In the genomic region with DNA sequence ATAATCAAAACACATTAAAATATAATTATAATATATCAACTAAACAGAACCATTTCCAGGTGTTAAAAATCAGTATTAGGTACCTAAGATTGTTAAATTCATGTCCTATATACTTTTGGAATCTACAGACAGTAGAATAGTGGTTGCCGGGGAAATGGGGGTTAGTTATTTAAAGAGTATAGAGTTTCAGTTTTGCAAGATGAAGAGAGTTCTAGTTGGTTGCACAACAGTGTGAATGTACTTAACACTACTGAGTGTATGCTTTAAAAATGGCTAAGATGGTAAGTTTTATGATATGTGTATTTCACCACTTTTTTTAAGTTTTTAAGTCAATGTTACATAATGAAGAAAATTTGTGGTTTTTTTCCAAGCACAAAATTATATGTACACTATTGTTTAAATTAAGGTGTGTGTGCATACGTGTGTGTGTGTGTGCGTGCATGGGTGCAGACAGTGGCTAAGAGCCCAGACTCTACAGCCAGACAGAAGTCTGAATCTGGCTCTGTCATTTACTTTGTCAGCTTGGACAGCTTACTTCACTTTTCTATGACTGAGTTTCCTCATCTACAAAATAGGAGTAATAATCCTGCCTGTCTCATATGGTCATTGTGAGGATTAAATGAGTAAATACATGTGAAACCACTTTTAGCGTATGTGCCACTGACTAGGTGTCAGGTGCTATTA, we compare ENCODE assay signal across 13 cellular contexts. TPM values are rescaled to one million over a fixed set of nuclear protein-coding genes. Genes with fewer than 3 reads are reported as not detected.
DNase-seq lines count a peak whose midpoint lies in the region; ATAC-seq and TF ChIP-seq lines count a peak whose summit lies in the region.
"Had no signal": no experiment of that assay in that cellular context is flagged by ENCODE, and none has a peak within 500 bp of the region (broad histone marks: within the 10 kb centered on the region; RNA-seq: fewer than 3 reads in every experiment).

No MANE protein-coding gene starts in this region.

- peaks cover 3% of the 10 kb centered on the region for H3K27me3 Mint-ChIP-seq in GM23338 (ENCODE audit: insufficient read depth, low read depth, poor library complexity)

- H3K36me3 ChIP-seq in GM23338 (ENCODE audit: insufficient read depth) = no peaks in the 10 kb centered on the region; the same call in 1 of the 2 replicates

- no peak overlapping the region for H3K4me3 ChIP-seq in GM23338

- no peaks in the 10 kb centered on the region for H3F3A ChIP-seq in GM23338 (replicated peaks; ENCODE audit: low read depth)

- no peaks in the 10 kb centered on the region for H3K36me3 Mint-ChIP-seq in GM23338 (ENCODE audit: low read depth)

- H3K9me2 ChIP-seq in GM23338 (ENCODE audit: insufficient read depth) = no peaks in the 10 kb centered on the region

- no peak for TF ChIP-seq CTCF in GM23338 (conservative IDR thresholded peaks at IDR 0.05; ENCODE audit: low read depth in 2 of 2)

- no peaks in the 10 kb centered on the region for H3K9me3 Mint-ChIP-seq in GM23338

- ATAC-seq in GM18861 (IDR thresholded peaks at IDR 0.05; ENCODE audit: unreplicated experiment) (peak; percentile 56), GM21576 (IDR thresholded peaks at IDR 0.05; ENCODE audit: unreplicated experiment) (peak; percentile 78), HG03565 (IDR thresholded peaks at IDR 0.05; ENCODE audit: unreplicated experiment) (peak; percentile 67), GM23338 (no peak), GM18873 (IDR thresholded peaks at IDR 0.05; ENCODE audit: low FRiP score, unreplicated experiment) (no peak)
- no peak for ATAC-seq in activated CD4-positive, CD25-positive, alpha-beta regulatory T cell treated with anti-CD3 and anti-CD28 coated beads, Interleukin-2, amount 50 U/mL, for 24 hours

- no peak overlapping the region for H3K27ac ChIP-seq in GM23338 (ENCODE audit: low read depth)

- H3K27me3 ChIP-seq in GM23338 (ENCODE audit: insufficient read depth) = no peaks in the 10 kb centered on the region

- no peak overlapping the region for H3K4me2 ChIP-seq in GM23338

- no peaks in the 10 kb centered on the region for H3K4me1 ChIP-seq in GM23338 (ENCODE audit: insufficient read depth)

- H2AFZ ChIP-seq in GM23338 = no peak overlapping the region

- no peaks in the 10 kb centered on the region for H3K79me2 ChIP-seq in GM23338 (replicated peaks; ENCODE audit: insufficient read depth)

- peak; percentile 35 for DNase-seq in dedifferentiated amniotic fluid mesenchymal stem cell (ENCODE audit: extremely low spot score)
- DNase-seq in GM23338 (ENCODE audit: low spot score) = no peak
- DNase-seq: activated CD4-positive, alpha-beta T cell treated with anti-CD3 and anti-CD28 coated beads, Interleukin-2, amount 50 U/mL, for 4 hours; activated naive CD4-positive, alpha-beta T cell; DMS153; kidney; NCI-H774; stimulated activated CD8-positive, alpha-beta memory T cell treated with anti-CD3 and anti-CD28 coated beads, Interleukin-4, amount 100 ng/mL, for 48 hours had no signal

- peaks cover 4% of the 10 kb centered on the region for H4K20me1 ChIP-seq in GM23338 (replicated peaks; ENCODE audit: insufficient read depth)

- H3K27ac Mint-ChIP-seq in GM23338 = no peak overlapping the region

- H3K4me1 Mint-ChIP-seq in GM23338 = no peaks in the 10 kb centered on the region

- no peak overlapping the region for H3K4me3 Mint-ChIP-seq in GM23338

TF ChIP-seq in GM23338, 12 proteins besides CTCF, POLR2A, EP300 and RAD21 (continues in another document):
- TF ChIP-seq EZH2phosphoT487 (IDR thresholded peaks at IDR 0.05; ENCODE audit: unreplicated experiment) = no peak
- TF ChIP-seq ZNF331 (CRISPR knock-in tag; IDR thresholded peaks at IDR 0.05; ENCODE audit: low read depth) = no peak
- TF ChIP-seq, protein P1, sequence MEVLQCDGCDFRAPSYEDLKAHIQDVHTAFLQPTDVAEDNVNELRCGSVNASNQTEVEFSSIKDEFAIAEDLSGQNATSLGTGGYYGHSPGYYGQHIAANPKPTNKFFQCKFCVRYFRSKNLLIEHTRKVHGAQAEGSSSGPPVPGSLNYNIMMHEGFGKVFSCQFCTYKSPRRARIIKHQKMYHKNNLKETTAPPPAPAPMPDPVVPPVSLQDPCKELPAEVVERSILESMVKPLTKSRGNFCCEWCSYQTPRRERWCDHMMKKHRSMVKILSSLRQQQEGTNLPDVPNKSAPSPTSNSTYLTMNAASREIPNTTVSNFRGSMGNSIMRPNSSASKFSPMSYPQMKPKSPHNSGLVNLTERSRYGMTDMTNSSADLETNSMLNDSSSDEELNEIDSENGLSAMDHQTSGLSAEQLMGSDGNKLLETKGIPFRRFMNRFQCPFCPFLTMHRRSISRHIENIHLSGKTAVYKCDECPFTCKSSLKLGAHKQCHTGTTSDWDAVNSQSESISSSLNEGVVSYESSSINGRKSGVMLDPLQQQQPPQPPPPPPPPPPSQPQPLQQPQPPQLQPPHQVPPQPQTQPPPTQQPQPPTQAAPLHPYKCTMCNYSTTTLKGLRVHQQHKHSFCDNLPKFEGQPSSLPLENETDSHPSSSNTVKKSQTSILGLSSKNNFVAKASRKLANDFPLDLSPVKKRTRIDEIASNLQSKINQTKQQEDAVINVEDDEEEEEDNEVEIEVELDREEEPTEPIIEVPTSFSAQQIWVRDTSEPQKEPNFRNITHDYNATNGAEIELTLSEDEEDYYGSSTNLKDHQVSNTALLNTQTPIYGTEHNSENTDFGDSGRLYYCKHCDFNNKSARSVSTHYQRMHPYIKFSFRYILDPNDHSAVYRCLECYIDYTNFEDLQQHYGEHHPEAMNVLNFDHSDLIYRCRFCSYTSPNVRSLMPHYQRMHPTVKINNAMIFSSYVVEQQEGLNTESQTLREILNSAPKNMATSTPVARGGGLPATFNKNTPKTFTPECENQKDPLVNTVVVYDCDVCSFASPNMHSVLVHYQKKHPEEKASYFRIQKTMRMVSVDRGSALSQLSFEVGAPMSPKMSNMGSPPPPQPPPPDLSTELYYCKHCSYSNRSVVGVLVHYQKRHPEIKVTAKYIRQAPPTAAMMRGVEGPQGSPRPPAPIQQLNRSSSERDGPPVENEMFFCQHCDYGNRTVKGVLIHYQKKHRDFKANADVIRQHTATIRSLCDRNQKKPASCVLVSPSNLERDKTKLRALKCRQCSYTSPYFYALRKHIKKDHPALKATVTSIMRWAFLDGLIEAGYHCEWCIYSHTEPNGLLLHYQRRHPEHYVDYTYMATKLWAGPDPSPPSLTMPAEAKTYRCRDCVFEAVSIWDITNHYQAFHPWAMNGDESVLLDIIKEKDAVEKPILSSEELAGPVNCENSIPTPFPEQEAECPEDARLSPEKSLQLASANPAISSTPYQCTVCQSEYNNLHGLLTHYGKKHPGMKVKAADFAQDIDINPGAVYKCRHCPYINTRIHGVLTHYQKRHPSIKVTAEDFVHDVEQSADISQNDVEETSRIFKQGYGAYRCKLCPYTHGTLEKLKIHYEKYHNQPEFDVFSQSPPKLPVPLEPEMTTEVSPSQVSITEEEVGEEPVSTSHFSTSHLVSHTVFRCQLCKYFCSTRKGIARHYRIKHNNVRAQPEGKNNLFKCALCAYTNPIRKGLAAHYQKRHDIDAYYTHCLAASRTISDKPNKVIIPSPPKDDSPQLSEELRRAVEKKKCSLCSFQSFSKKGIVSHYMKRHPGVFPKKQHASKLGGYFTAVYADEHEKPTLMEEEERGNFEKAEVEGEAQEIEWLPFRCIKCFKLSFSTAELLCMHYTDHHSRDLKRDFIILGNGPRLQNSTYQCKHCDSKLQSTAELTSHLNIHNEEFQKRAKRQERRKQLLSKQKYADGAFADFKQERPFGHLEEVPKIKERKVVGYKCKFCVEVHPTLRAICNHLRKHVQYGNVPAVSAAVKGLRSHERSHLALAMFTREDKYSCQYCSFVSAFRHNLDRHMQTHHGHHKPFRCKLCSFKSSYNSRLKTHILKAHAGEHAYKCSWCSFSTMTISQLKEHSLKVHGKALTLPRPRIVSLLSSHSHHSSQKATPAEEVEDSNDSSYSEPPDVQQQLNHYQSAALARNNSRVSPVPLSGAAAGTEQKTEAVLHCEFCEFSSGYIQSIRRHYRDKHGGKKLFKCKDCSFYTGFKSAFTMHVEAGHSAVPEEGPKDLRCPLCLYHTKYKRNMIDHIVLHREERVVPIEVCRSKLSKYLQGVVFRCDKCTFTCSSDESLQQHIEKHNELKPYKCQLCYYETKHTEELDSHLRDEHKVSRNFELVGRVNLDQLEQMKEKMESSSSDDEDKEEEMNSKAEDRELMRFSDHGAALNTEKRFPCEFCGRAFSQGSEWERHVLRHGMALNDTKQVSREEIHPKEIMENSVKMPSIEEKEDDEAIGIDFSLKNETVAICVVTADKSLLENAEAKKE (CRISPR knock-in tag; IDR thresholded peaks at IDR 0.05) = no peak
- TF ChIP-seq NANOG (IDR thresholded peaks at IDR 0.05; ENCODE audit: borderline replicate concordance) = no peak
- TF ChIP-seq, protein P2, sequence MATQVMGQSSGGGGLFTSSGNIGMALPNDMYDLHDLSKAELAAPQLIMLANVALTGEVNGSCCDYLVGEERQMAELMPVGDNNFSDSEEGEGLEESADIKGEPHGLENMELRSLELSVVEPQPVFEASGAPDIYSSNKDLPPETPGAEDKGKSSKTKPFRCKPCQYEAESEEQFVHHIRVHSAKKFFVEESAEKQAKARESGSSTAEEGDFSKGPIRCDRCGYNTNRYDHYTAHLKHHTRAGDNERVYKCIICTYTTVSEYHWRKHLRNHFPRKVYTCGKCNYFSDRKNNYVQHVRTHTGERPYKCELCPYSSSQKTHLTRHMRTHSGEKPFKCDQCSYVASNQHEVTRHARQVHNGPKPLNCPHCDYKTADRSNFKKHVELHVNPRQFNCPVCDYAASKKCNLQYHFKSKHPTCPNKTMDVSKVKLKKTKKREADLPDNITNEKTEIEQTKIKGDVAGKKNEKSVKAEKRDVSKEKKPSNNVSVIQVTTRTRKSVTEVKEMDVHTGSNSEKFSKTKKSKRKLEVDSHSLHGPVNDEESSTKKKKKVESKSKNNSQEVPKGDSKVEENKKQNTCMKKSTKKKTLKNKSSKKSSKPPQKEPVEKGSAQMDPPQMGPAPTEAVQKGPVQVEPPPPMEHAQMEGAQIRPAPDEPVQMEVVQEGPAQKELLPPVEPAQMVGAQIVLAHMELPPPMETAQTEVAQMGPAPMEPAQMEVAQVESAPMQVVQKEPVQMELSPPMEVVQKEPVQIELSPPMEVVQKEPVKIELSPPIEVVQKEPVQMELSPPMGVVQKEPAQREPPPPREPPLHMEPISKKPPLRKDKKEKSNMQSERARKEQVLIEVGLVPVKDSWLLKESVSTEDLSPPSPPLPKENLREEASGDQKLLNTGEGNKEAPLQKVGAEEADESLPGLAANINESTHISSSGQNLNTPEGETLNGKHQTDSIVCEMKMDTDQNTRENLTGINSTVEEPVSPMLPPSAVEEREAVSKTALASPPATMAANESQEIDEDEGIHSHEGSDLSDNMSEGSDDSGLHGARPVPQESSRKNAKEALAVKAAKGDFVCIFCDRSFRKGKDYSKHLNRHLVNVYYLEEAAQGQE (IDR thresholded peaks at IDR 0.05; ENCODE audit: unreplicated experiment) = no peak

RNA-seq across cellular contexts. Expression of a gene that starts 25.3 kb away (rescaled TPM):
- total RNA-seq in GM23338 (2014; rRNA removed; shearing (Covaris generic)) = 26.6 and 35.9 TPM in 2 replicates
- 14.2 and 14.7 TPM in 2 replicates for polyA plus RNA-seq in GM23338 (2016; fragmentation: Nextera tagmentation; extraction: Ambion mirVana)

RNA-seq across cellular contexts. Expression of a gene that starts 55.5 kb away (rescaled TPM):
- total RNA-seq in GM23338 (2014; rRNA removed; shearing (Covaris generic)) = 26.9 and 27.8 TPM in 2 replicates
- polyA plus RNA-seq in GM23338 (2016; fragmentation: Nextera tagmentation; extraction: Ambion mirVana) = 26.1 and 31.0 TPM in 2 replicates

Comparison
In these comparisons a context has a peak if more than half of its experiments do, and no peak if none do; other contexts are left out.
1. ATAC-seq: peak in GM18861 (single experiment), GM21576 (single experiment) and HG03565 (single experiment); none in activated CD4-positive, CD25-positive, alpha-beta regulatory T cell treated with anti-CD3 and anti-CD28 coated beads, Interleukin-2, amount 50 U/mL, for 24 hours (0 of 2), GM23338 (single experiment) and GM18873 (single experiment).